ENCODE assay signal across 22 cellular contexts in genomic region chr10:68112837-68113236, GRCh38. TPM values are rescaled to one million over a fixed set of nuclear protein-coding genes. Genes with fewer than 3 reads are reported as not detected.
DNase-seq lines count a peak whose midpoint lies in the region; ATAC-seq, FAIRE-seq and TF ChIP-seq lines count a peak whose summit lies in the region.
"Had no signal": no experiment of that assay in that cellular context is flagged by ENCODE, and none has a peak within 500 bp of the region (broad histone marks: within the 10 kb centered on the region; RNA-seq: fewer than 3 reads in every experiment).

No MANE protein-coding gene starts in this region.

- H4K5ac ChIP-seq in IMR-90 (ENCODE audit: low read depth, low read length), result peak overlapping the region; percentile 12; the same call in 1 of the 2 replicates

- H3K14ac ChIP-seq in IMR-90 (replicated peaks; ENCODE audit: low read depth, low read length), result no peak overlapping the region

- H2BK5ac ChIP-seq in IMR-90 (ENCODE audit: low read depth, low read length, poor library complexity, severe bottlenecking), result no peak overlapping the region

- H3K36me3 ChIP-seq in left ventricle myocardium inferior (no peaks in the 10 kb centered on the region), IMR-90 (ENCODE audit: control insufficient read depth, insufficient read depth, low read length) (no peaks in the 10 kb centered on the region), right lobe of liver (no peaks in the 10 kb centered on the region)

- no peak overlapping the region for H2AFZ ChIP-seq in IMR-90 (replicated peaks; ENCODE audit: low read length, poor library complexity)
- H2AFZ ChIP-seq: GM23338 had no signal

- H3K4ac ChIP-seq in IMR-90 (ENCODE audit: low read depth, low read length), result no peak overlapping the region

- ATAC-seq in A549, result no peak
- no peak for ATAC-seq in IMR-90 (ENCODE audit: low read depth)
- ATAC-seq in right lobe of liver, result peak; percentile 78 to 91 (median 86)
- ATAC-seq in HG02938 (IDR thresholded peaks at IDR 0.05; ENCODE audit: unreplicated experiment), result no peak
- no peak for ATAC-seq in GM21723 (IDR thresholded peaks at IDR 0.05; ENCODE audit: unreplicated experiment)
- ATAC-seq: GM23338, HCT116 had no signal

- peak overlapping the region; percentile 57 for H2BK120ac ChIP-seq in IMR-90 (ENCODE audit: low read depth, low read length)

- H2AK9ac ChIP-seq in IMR-90 (replicated peaks; ENCODE audit: low read depth, low read length, poor library complexity), result no peak overlapping the region

- H3K4me2 ChIP-seq in A549 (0 out of 3 replicates have a peak overlapping the region, but pooled peaks have one; percentile 8), IMR-90 (ENCODE audit: low read depth, low read length) (no peak overlapping the region)
- H3K4me2 ChIP-seq: GM23338 had no signal

- FAIRE-seq in A549 (lab: Jason Lieb, UNC), result peak; percentile 46
- FAIRE-seq: GM12892, GM18507, HTR-8/SVneo had no signal

- H3K56ac ChIP-seq in IMR-90 (ENCODE audit: extremely low read depth, insufficient read depth, low read length), result no peak overlapping the region

- no TSS peak for BruUV-seq in IMR-90 (replicated peaks; lab: Mats Ljungman, UMichigan)

- H3K9me3 ChIP-seq in left ventricle myocardium inferior (replicated peaks), result no peaks in the 10 kb centered on the region
- H3K9me3 ChIP-seq in A549, result no peaks in the 10 kb centered on the region
- H3K9me3 ChIP-seq in IMR-90 (ENCODE audit: control insufficient read depth, insufficient read depth, low read length), result no peaks in the 10 kb centered on the region
- H3K9me3 ChIP-seq in right lobe of liver, result no peaks in the 10 kb centered on the region
- H3K9me3 ChIP-seq: Caco-2 had no signal

- TF ChIP-seq RAD21 in A549 (conservative IDR thresholded peaks at IDR 0.05 in 1 of 2, IDR thresholded peaks at IDR 0.05 in 1 of 2) (no peak), IMR-90 (IDR thresholded peaks at IDR 0.05; ENCODE audit: low read length) (no peak)

- WGBS in A549 (ENCODE audit: missing lambda C conversion rate), result 88% methylated on average over 1 of the region's 1 CpG
- no CpG with 5 or more reads among the region's 1 CpG for WGBS in IMR-90 (ENCODE audit: extremely low coverage in 2 of 2, insufficient read length in 1 of 2), 2 experiments
- WGBS in right lobe of liver (ENCODE audit: insufficient coverage, low coverage, low lambda C conversion rate, missing lambda C conversion rate), result 40% methylated on average over 1 of the region's 1 CpG

- H4K91ac ChIP-seq in IMR-90 (ENCODE audit: insufficient read depth, low read depth, low read length), result no peak overlapping the region

- H3K4me3 ChIP-seq in left ventricle myocardium inferior (peak overlapping the region; percentile 63), A549 (no peak overlapping the region), IMR-90 (ENCODE audit: insufficient read depth, low read depth, low read length) (no peak overlapping the region), right lobe of liver (no peak overlapping the region)
- H3K4me3 ChIP-seq: GM23338 had no signal

- H3K23ac ChIP-seq in IMR-90 (ENCODE audit: low read depth, low read length), result no peak overlapping the region

- H2BK20ac ChIP-seq in IMR-90 (ENCODE audit: low read depth, low read length), result peak overlapping the region; percentile 48

- 0 out of 3 replicates have a peak overlapping the region, but pooled peaks have one; percentile 46 for H2BK15ac ChIP-seq in IMR-90 (ENCODE audit: low read depth, low read length)

- POLR2A ChIA-PET in A549 (lab: Yijun Ruan, JAX) (no interaction called here), IMR-90 (lab: Charles Lee; ENCODE audit: unreplicated experiment) (no interaction called here)

- TF ChIP-seq CTCF in left ventricle myocardium inferior (IDR thresholded peaks at IDR 0.05; ENCODE audit: borderline replicate concordance) (no peak), A549 (IDR thresholded peaks at IDR 0.05) (no peak), IMR-90 (conservative IDR thresholded peaks at IDR 0.05; ENCODE audit: low read depth, low read length) (no peak), right lobe of liver (IDR thresholded peaks at IDR 0.05) (no peak)

- peak overlapping the region in 1 of 2 experiments; percentile 53; a peak in 1 of 4 replicates for H4K8ac ChIP-seq in IMR-90 (ENCODE audit: low read depth in 2 of 2, low read length in 2 of 2)

- DNase-seq in left ventricle myocardium inferior, result no peak
- DNase-seq in cardiac septum (ENCODE audit: low spot score), result no peak
- no peak for DNase-seq in A549 (ENCODE audit: low read depth in 1 of 2, low spot score in 1 of 2)
- DNase-seq in IMR-90, result no peak
- DNase-seq in right lobe of liver, result no peak
- no peak for DNase-seq in ACHN
- DNase-seq: AML-193; Caco-2; CD4-positive, alpha-beta T cell; DMS153; DMS79; GDM1; H7; HFFc6 had no signal

- in situ Hi-C loops in IMR-90 (cut with MboI; ENCODE audit: low sequenced_read_pairs) (no loop called here), ACHN (cut with HindIII; ENCODE audit: low pct_ligation_motif_present, low pct_unique_long_range_greater_than_20kb, low sequenced_read_pairs) (no loop called here)

- CTCF ChIA-PET in A549 (lab: Yijun Ruan, JAX), result interaction anchor here (0.8 to 1.3 kb wide), 2 partner anchors 12 to 23 kb away, joined by 3 to 5 read pairs; no protein-coding TSS in a partner anchor
- CTCF ChIA-PET in IMR-90 (lab: Yijun Ruan, JAX), result no interaction called here

- H3K4me1 ChIP-seq in left ventricle myocardium inferior (peaks cover 35% of the 10 kb centered on the region), A549 (peaks cover 21% of the 10 kb centered on the region), IMR-90 (ENCODE audit: control insufficient read depth, insufficient read depth, low read length) (peaks cover 6% of the 10 kb centered on the region), right lobe of liver (peaks cover 0 to 22% (median 5%) of the 10 kb centered on the region in 4 donors)

- no peak overlapping the region for H3K9ac ChIP-seq in IMR-90 (ENCODE audit: low read depth, low read length)

- H3K79me1 ChIP-seq in IMR-90 (ENCODE audit: low read depth in 1 of 2, low read length in 2 of 2), result peaks cover 4 to 16% of the 10 kb centered on the region in 2 experiments; a peak in 3 of 4 replicates

- H4K20me1 ChIP-seq in IMR-90 (ENCODE audit: insufficient read depth, low read length), result no peaks in the 10 kb centered on the region

- H2AK5ac ChIP-seq in IMR-90 (ENCODE audit: low read depth, low read length), result no peak overlapping the region

- dilution Hi-C loops in IMR-90 (cut with HindIII; ENCODE audit: low sequenced_read_pairs, unreplicated experiment), result no loop called here

- H3K27me3 ChIP-seq in left ventricle myocardium inferior (ENCODE audit: low read depth) (no peaks in the 10 kb centered on the region), IMR-90 (ENCODE audit: control insufficient read depth, insufficient read depth, low read length) (no peaks in the 10 kb centered on the region), right lobe of liver (no peaks in the 10 kb centered on the region)

- H3K27ac ChIP-seq in left ventricle myocardium inferior (replicated peaks) (peak overlapping the region; percentile 84), A549 (no peak overlapping the region), IMR-90 (ENCODE audit: insufficient read depth, low read length) (no peak overlapping the region), right lobe of liver (peak overlapping the region in 2 of 3 donors; percentile 16 to 47)
- H3K27ac ChIP-seq: C4-2B had no signal

- H3K18ac ChIP-seq in IMR-90 (ENCODE audit: low read depth, low read length), result no peak overlapping the region; the same call in 1 of the 2 replicates

- TF ChIP-seq POLR2A in A549 (IDR thresholded peaks at IDR 0.05; ENCODE audit: low read length) (no peak), IMR-90 (IDR thresholded peaks at IDR 0.05; ENCODE audit: low read depth, low read length) (no peak), right lobe of liver (IDR thresholded peaks at IDR 0.05) (no peak)

- no peak for TF ChIP-seq EP300 in A549 (IDR thresholded peaks at IDR 0.05)

- H3K9me1 ChIP-seq in IMR-90 (ENCODE audit: insufficient read depth, low read length), result peaks cover 3% of the 10 kb centered on the region; the same call in 1 of the 2 replicates

- intact Hi-C loops in left ventricle myocardium inferior (cut with micrococcal nuclease), result no loop called here
- intact Hi-C loops in cardiac septum (cut with DNase I), result no loop called here
- intact Hi-C loops in IMR-90 (cut with micrococcal nuclease), result no loop called here
- intact Hi-C loops in right lobe of liver (cut with DNase I), result no loop called here

TF ChIP-seq in A549, 52 proteins besides CTCF, POLR2A, EP300 and RAD21 (continues in another document):
- TF ChIP-seq FOSB (CRISPR knock-in tag; IDR thresholded peaks at IDR 0.05), result no peak

RNA-seq across cellular contexts. Expression of gene MYPN, which starts 3.5 kb away (rescaled TPM):
- total RNA-seq in left ventricle myocardium inferior, result 124 TPM
- total RNA-seq in cardiac septum, result 196 TPM
- polyA plus RNA-seq in A549 (2011; rRNA removed), result 2.1 and 2.3 TPM in 2 replicates
- polyA plus RNA-seq in A549 (2012; cell fraction: cytosol; rRNA removed), result 0.67 and 0.95 TPM in 2 replicates
- polyA plus RNA-seq in A549 (2012; cell fraction: nucleus; rRNA removed), result 1.1 and 1.9 TPM in 2 replicates
- polyA plus RNA-seq in A549 (2017; fragmentation: RNase III; extraction: RNeasy Plus Mini Kit Qiagen cat#74134 plus additional on column Dnase treatment), result 1.5 to 1.8 TPM (median 1.5 TPM) in 3 replicates
- polyA minus RNA-seq in A549 (2011; rRNA and poly(A)+ RNA removed), result 2.3 and 2.6 TPM in 2 replicates
- total RNA-seq in IMR-90 (2012; rRNA removed), result 12.5 and 13.1 TPM in 2 replicates
- 7.8 and 8.1 TPM in 2 replicates for polyA plus RNA-seq in IMR-90 (2012; rRNA removed)
- 2.5 and 4.1 TPM in 2 replicates for polyA plus RNA-seq in IMR-90 (2012; cell fraction: cytosol; rRNA removed)
- polyA plus RNA-seq in IMR-90 (2012; cell fraction: nucleus; rRNA removed; ENCODE audit: low replicate concordance), result 4.3 and 6.7 TPM in 2 replicates
- under 1 TPM in 4 of 6 experiments, not detected in 2; 0.07 to 0.31 (median 0.10) TPM for total RNA-seq in right lobe of liver
- total RNA-seq: Caco-2; CD4-positive, alpha-beta T cell; GM23338; H7 had no signal
- polyA plus RNA-seq: GM23338 had no signal

RNA-seq across cellular contexts. Expression of gene HERC4, which starts 37.8 kb away (rescaled TPM):
- total RNA-seq in left ventricle myocardium inferior, result 31.9 TPM
- total RNA-seq in cardiac septum, result 43.0 TPM
- 40.5 and 51.3 TPM in 2 replicates for polyA plus RNA-seq in A549 (2011; rRNA removed)
- polyA plus RNA-seq in A549 (2012; cell fraction: cytosol; rRNA removed), result 13.8 and 16.0 TPM in 2 replicates
- 18.3 and 43.5 TPM in 2 replicates for polyA plus RNA-seq in A549 (2012; cell fraction: nucleus; rRNA removed)
- polyA plus RNA-seq in A549 (2017; fragmentation: RNase III; extraction: RNeasy Plus Mini Kit Qiagen cat#74134 plus additional on column Dnase treatment), result 42.2 to 53.7 TPM (median 43.2 TPM) in 3 replicates
- 25.5 and 29.6 TPM in 2 replicates for polyA minus RNA-seq in A549 (2011; rRNA and poly(A)+ RNA removed)
- 92.8 and 177 TPM in 2 replicates for total RNA-seq in IMR-90 (2012; rRNA removed)
- 46.1 and 66.6 TPM in 2 replicates for polyA plus RNA-seq in IMR-90 (2012; rRNA removed)
- 4.9 and 7.2 TPM in 2 replicates for polyA plus RNA-seq in IMR-90 (2012; cell fraction: cytosol; rRNA removed)
- 16.7 and 91.2 TPM in 2 replicates for polyA plus RNA-seq in IMR-90 (2012; cell fraction: nucleus; rRNA removed; ENCODE audit: low replicate concordance)
- total RNA-seq in right lobe of liver, result 10 to 100 TPM; 17.6 to 32.2 (median 26.9) TPM

Comparison
In these comparisons a context has a peak if more than half of its experiments do, and no peak if none do; other contexts are left out.
1. H3K27ac ChIP-seq: peak in left ventricle myocardium inferior (single experiment) and right lobe of liver (2 of 3); none in A549 (0 of 2) and IMR-90 (single experiment).
2. ATAC-seq: peak in right lobe of liver (4 of 4); none in A549 (0 of 2), IMR-90 (single experiment), HG02938 (single experiment) and GM21723 (single experiment).
3. RNA of gene MYPN, which starts 3.5 kb away (total RNA-seq): 196 TPM in cardiac septum (single experiment), 124 TPM in left ventricle myocardium inferior (single experiment) and 12.5 to 13.1 TPM in IMR-90; 0.07 to 0.31 TPM in right lobe of liver; every median in the first group is over 10 times any median in the second.